Comparison of ENCODE assay signal across 8 cellular contexts in the genomic region with DNA sequence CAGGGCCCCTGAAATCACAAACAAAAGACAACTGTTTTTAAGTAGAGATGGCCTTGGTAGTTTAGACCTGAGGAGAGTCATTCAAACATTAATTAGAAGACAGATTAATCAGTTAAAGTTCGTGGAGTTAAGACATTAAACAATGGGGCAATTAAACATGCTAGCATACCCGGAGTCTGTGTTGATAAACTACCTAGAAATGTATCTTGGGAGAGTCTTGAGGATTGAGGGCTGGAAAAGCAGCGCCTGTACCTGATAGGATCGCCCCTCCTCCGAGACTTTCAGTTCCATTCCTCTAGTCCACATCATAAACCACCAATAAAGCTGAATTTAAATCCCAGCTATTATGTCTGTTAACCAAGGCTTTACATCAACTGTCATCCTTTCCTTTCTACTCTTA. TPM values are rescaled to one million over a fixed set of nuclear protein-coding genes. Genes with fewer than 3 reads are reported as not detected.
A peak's percentile ranks its signal among the peaks of the same experiment; 100 is the strongest.
DNase-seq lines count a peak whose midpoint lies in the region; ATAC-seq, FAIRE-seq and TF ChIP-seq lines count a peak whose summit lies in the region.

No MANE protein-coding gene starts in this region.

- no TSS peak for BruUV-seq in GM12878 (replicated peaks; lab: Mats Ljungman, UMichigan)

- peak overlapping the region; percentile 68 for H3K27ac Mint-ChIP-seq in activated naive CD4-positive, alpha-beta T cell treated with anti-CD3 and anti-CD28 coated beads, Interleukin-2, amount 10 ng/mL, durations not matched to agents 7 days and 5 days

- in situ Hi-C loops in GM12878 (cut with MboI) = no loop called here

- H3K4me1 ChIP-seq in GM12878 (ENCODE audit: control insufficient read depth, insufficient read depth, low read length) (peaks cover 10% of the 10 kb centered on the region), tibial nerve (peaks cover 0 to 27% (median 10%) of the 10 kb centered on the region in 4 donors)

- TF ChIP-seq EP300 in GM12878 (IDR thresholded peaks at IDR 0.05; ENCODE audit: borderline replicate concordance in 1 of 2, control insufficient read depth in 1 of 2, low read depth in 2 of 2, low read length in 2 of 2) = no peak
- TF ChIP-seq EP300 in tibial nerve (IDR thresholded peaks at IDR 0.05) = no peak

- peaks cover 17% of the 10 kb centered on the region for H3K36me3 Mint-ChIP-seq in activated naive CD4-positive, alpha-beta T cell treated with anti-CD3 and anti-CD28 coated beads, Interleukin-2, amount 10 ng/mL, durations not matched to agents 7 days and 5 days

- FAIRE-seq in GM12878 (lab: Jason Lieb, UNC) = no peak

- no peak for TF ChIP-seq RAD21 in GM12878 (IDR thresholded peaks at IDR 0.05; ENCODE audit: insufficient read depth, low read depth, low read length)

- TF ChIP-seq POLR2A in GM12878 (IDR thresholded peaks at IDR 0.05; ENCODE audit: low read depth, low read length) = no peak
- TF ChIP-seq POLR2A in tibial nerve (IDR thresholded peaks at IDR 0.05) = no peak

- H2AFZ ChIP-seq in GM12878 (ENCODE audit: control insufficient read depth, low read depth, low read length) = peak overlapping the region; percentile 83

- intact Hi-C loops in GM12878 (cut with micrococcal nuclease; ENCODE audit: unreplicated experiment) = loop anchor here (2.0 kb wide), 1 partner anchor 69 kb away; no protein-coding TSS in a partner anchor

- no peak overlapping the region; the same call in 1 of the 2 replicates for H3K9ac ChIP-seq in GM12878 (ENCODE audit: control insufficient read depth, insufficient read depth, low read length)

- H3K9me3 ChIP-seq in GM12878 (replicated peaks; ENCODE audit: control insufficient read depth, insufficient read depth, low read length) (no peaks in the 10 kb centered on the region; the same call in 1 of the 3 replicates), tibial nerve (no peaks in the 10 kb centered on the region)

- WGBS in GM12878 (ENCODE audit: insufficient coverage, insufficient replicate concordance, low lambda C conversion rate, missing lambda C conversion rate) = 66% methylated on average over 5 of the region's 5 CpGs
- WGBS in tibial nerve, 2 donors = 58 to 61% methylated on average over 5 of the region's 5 CpGs

- SMC1A ChIA-PET in GM12878 (lab: Charles Lee; ENCODE audit: uncharacterized antibody, unreplicated experiment) = interaction anchor here (1.1 to 2.9 kb wide), 4 partner anchors 10 to 136 kb away, joined by 3 to 12 read pairs (median 4); no protein-coding TSS in a partner anchor

- ATAC-seq in GM12878 (no peak), HG03280 (IDR thresholded peaks at IDR 0.05; ENCODE audit: unreplicated experiment) (no peak)

- peaks cover 29% of the 10 kb centered on the region for H3K79me2 ChIP-seq in GM12878 (ENCODE audit: control insufficient read depth, insufficient read depth, low read length)

- RAD21 ChIA-PET in GM12878 (lab: Charles Lee; ENCODE audit: unreplicated experiment) = interaction anchor here (1.4 to 2.2 kb wide), 4 partner anchors 10 to 133 kb away, joined by 3 to 10 read pairs (median 4); no protein-coding TSS in a partner anchor

- H3K36me3 ChIP-seq in GM12878 (ENCODE audit: control insufficient read depth in 2 of 2, insufficient read depth in 2 of 2, low read length in 1 of 2) = no peaks in the 10 kb centered on the region; a peak in 1 of 4 replicates
- H3K36me3 ChIP-seq in tibial nerve = peaks cover 0 to 1% (median 0%) of the 10 kb centered on the region in 3 donors

- H4K20me1 ChIP-seq in GM12878 (ENCODE audit: control insufficient read depth, insufficient read depth) = no peaks in the 10 kb centered on the region

- H3K27ac ChIP-seq in GM12878 (ENCODE audit: control insufficient read depth, insufficient read depth) (no peak overlapping the region), tibial nerve (peak overlapping the region; percentile 82 to 99 (median 98))

- H3K4me3 Mint-ChIP-seq in activated naive CD4-positive, alpha-beta T cell treated with anti-CD3 and anti-CD28 coated beads, Interleukin-2, amount 10 ng/mL, durations not matched to agents 7 days and 5 days = peak overlapping the region; percentile 89

- H3K4me1 Mint-ChIP-seq in activated naive CD4-positive, alpha-beta T cell treated with anti-CD3 and anti-CD28 coated beads, Interleukin-2, amount 10 ng/mL, durations not matched to agents 7 days and 5 days = peaks cover 47% of the 10 kb centered on the region

- TF ChIP-seq CTCF in GM12878 (IDR thresholded peaks at IDR 0.05 in 2 of 3, conservative IDR thresholded peaks at IDR 0.05 in 1 of 3; ENCODE audit: control insufficient read depth in 2 of 3, extremely low read depth in 1 of 3, insufficient read depth in 1 of 3, low read depth in 3 of 3, low read length in 3 of 3) = no peak
- TF ChIP-seq CTCF in tibial nerve (IDR thresholded peaks at IDR 0.05) = no peak

- POLR2A ChIA-PET in GM12878 (lab: Charles Lee) = interaction anchor here (1.2 kb wide), 1 partner anchor 83 kb away, joined by 3 read pairs; no protein-coding TSS in a partner anchor

- H3K27me3 ChIP-seq in GM12878 (replicated peaks in 1 of 2; ENCODE audit: control insufficient read depth in 2 of 2, insufficient read depth in 2 of 2, low read length in 1 of 2) (no peaks in the 10 kb centered on the region), tibial nerve (no peaks in the 10 kb centered on the region)

- H3K4me2 ChIP-seq in GM12878 (ENCODE audit: control insufficient read depth, insufficient read depth) = peak overlapping the region; percentile 61; the same call in 1 of the 2 replicates

- H3K4me3 ChIP-seq in GM12878 (peak overlapping the region; percentile 98; the same call in 1 of the 2 replicates), tibial nerve (peak overlapping the region; percentile 45 to 98 (median 88))

- no peak for DNase-seq in activated naive CD4-positive, alpha-beta T cell treated with anti-CD3 and anti-CD28 coated beads, Interleukin-2, amount 10 ng/mL, durations not matched to agents 7 days and 5 days
- no peak for DNase-seq in activated naive CD4-positive, alpha-beta T cell (lab: John Stamatoyannopoulos, UW)
- DNase-seq in GM12878 (ENCODE audit: low read depth, low spot score) (no peak), medulla oblongata (ENCODE audit: extremely low spot score) (peak; percentile 9), tibial nerve (ENCODE audit: low spot score in 2 of 2) (no peak), cortex of kidney (lab: John Stamatoyannopoulos, UW) (no peak), amygdala (lab: John Stamatoyannopoulos, UW) (no peak)

- peaks cover 3% of the 10 kb centered on the region for H3K27me3 Mint-ChIP-seq in activated naive CD4-positive, alpha-beta T cell treated with anti-CD3 and anti-CD28 coated beads, Interleukin-2, amount 10 ng/mL, durations not matched to agents 7 days and 5 days

- H3K9me3 Mint-ChIP-seq in activated naive CD4-positive, alpha-beta T cell treated with anti-CD3 and anti-CD28 coated beads, Interleukin-2, amount 10 ng/mL, durations not matched to agents 7 days and 5 days = no peaks in the 10 kb centered on the region

- CTCF ChIA-PET in activated naive CD4-positive, alpha-beta T cell treated with anti-CD3 and anti-CD28 coated beads, Interleukin-2, amount 10 ng/mL, durations not matched to agents 7 days and 5 days (lab: Charles Lee) = no interaction called here
- CTCF ChIA-PET in GM12878 (lab: Yijun Ruan, JAX) = interaction anchor here (2.0 kb wide), 1 partner anchor 113 kb away, joined by 4 read pairs; no protein-coding TSS in a partner anchor

RNA-seq across cellular contexts. Expression of a gene that starts 1.0 kb away (rescaled TPM):
- 8.9 and 9.4 TPM in 2 replicates for total RNA-seq in GM12878 (2013; cell fraction: nucleolus; rRNA removed)
- 4.9 and 5.6 TPM in 2 replicates for total RNA-seq in GM12878 (2014; rRNA removed)
- total RNA-seq in GM12878 (2014; rRNA removed; fragmentation: Illumina TruSeq; extraction: Trizol) = 5.9 and 6.6 TPM in 2 replicates
- total RNA-seq in GM12878 (2021) = 8.3 and 9.4 TPM in 2 replicates
- 3.1 TPM for polyA plus RNA-seq in GM12878 (2011; ENCODE audit: low read depth)
- polyA plus RNA-seq in GM12878 (2011; rRNA removed) = 23.8 and 38.7 TPM in 2 replicates
- 8.5 and 10.5 TPM in 2 replicates for polyA plus RNA-seq in GM12878 (2011; cell fraction: cytosol; rRNA removed)
- 7.4 and 7.8 TPM in 2 replicates for polyA plus RNA-seq in GM12878 (2011; cell fraction: nucleus; rRNA removed)
- polyA plus RNA-seq in GM12878 (2012) = 6.1 and 6.2 TPM in 2 replicates
- polyA plus RNA-seq in GM12878 (2014; fragmentation: Illumina TruSeq; extraction: Trizol) = 9.3 and 12.5 TPM in 2 replicates
- 1 to 10 TPM; 3.1 to 6.1 TPM for polyA plus RNA-seq in GM12878 (2014; fragmentation: Nextera tagmentation; extraction: Ambion mirVana)
- polyA plus RNA-seq in GM12878 (2014; rRNA removed) = 4.8 and 6.1 TPM in 2 replicates
- 10 to 100 TPM; 15.7 to 17.6 TPM for polyA plus RNA-seq in GM12878 (2016; fragmentation: Nextera tagmentation; extraction: Ambion mirVana)
- 12.1 and 15.8 TPM in 2 replicates for polyA minus RNA-seq in GM12878 (2011; rRNA and poly(A)+ RNA removed)
- polyA minus RNA-seq in GM12878 (2011; cell fraction: cytosol; rRNA and poly(A)+ RNA removed) = 8.4 and 10.0 TPM in 2 replicates
- polyA minus RNA-seq in GM12878 (2011; cell fraction: nucleus; rRNA and poly(A)+ RNA removed) = 8.3 and 14.4 TPM in 2 replicates
- 10 to 100 TPM; 19.2 to 36.3 (median 28.0) TPM for total RNA-seq in tibial nerve

RNA-seq across cellular contexts. Expression of a gene that starts 56.7 kb away (rescaled TPM):
- 25.8 and 34.9 TPM in 2 replicates for total RNA-seq in GM12878 (2013; cell fraction: nucleolus; rRNA removed)
- 16.3 and 18.1 TPM in 2 replicates for total RNA-seq in GM12878 (2014; rRNA removed)
- 22.4 and 23.8 TPM in 2 replicates for total RNA-seq in GM12878 (2014; rRNA removed; fragmentation: Illumina TruSeq; extraction: Trizol)
- 11.8 and 12.0 TPM in 2 replicates for total RNA-seq in GM12878 (2021)
- polyA plus RNA-seq in GM12878 (2011; ENCODE audit: low read depth) = 7.1 TPM
- 9.9 and 21.5 TPM in 2 replicates for polyA plus RNA-seq in GM12878 (2011; rRNA removed)
- 3.1 and 3.4 TPM in 2 replicates for polyA plus RNA-seq in GM12878 (2011; cell fraction: cytosol; rRNA removed)
- polyA plus RNA-seq in GM12878 (2011; cell fraction: nucleus; rRNA removed) = 4.5 and 5.2 TPM in 2 replicates
- polyA plus RNA-seq in GM12878 (2012) = 11.0 and 12.1 TPM in 2 replicates
- polyA plus RNA-seq in GM12878 (2014; fragmentation: Illumina TruSeq; extraction: Trizol) = 30.1 and 38.2 TPM in 2 replicates
- polyA plus RNA-seq in GM12878 (2014; fragmentation: Nextera tagmentation; extraction: Ambion mirVana) = 10 to 100 TPM; 48.2 to 59.6 TPM
- polyA plus RNA-seq in GM12878 (2014; rRNA removed) = 11.2 and 16.3 TPM in 2 replicates
- 10 to 100 TPM; 36.9 to 44.5 TPM for polyA plus RNA-seq in GM12878 (2016; fragmentation: Nextera tagmentation; extraction: Ambion mirVana)
- polyA minus RNA-seq in GM12878 (2011; rRNA and poly(A)+ RNA removed) = 4.4 and 5.5 TPM in 2 replicates
- polyA minus RNA-seq in GM12878 (2011; cell fraction: cytosol; rRNA and poly(A)+ RNA removed) = 1.2 and 2.1 TPM in 2 replicates
- 7.1 and 7.7 TPM in 2 replicates for polyA minus RNA-seq in GM12878 (2011; cell fraction: nucleus; rRNA and poly(A)+ RNA removed)
- total RNA-seq in tibial nerve = 10 to 100 TPM; 24.0 to 54.2 (median 50.0) TPM

RNA-seq across cellular contexts. Expression of a gene that starts 56.8 kb away (rescaled TPM):
- total RNA-seq in GM12878 (2013; cell fraction: nucleolus; rRNA removed) = not detected in 2 replicates
- 0.05 TPM in 1 of 2 replicates, not detected in the other for total RNA-seq in GM12878 (2014; rRNA removed)
- total RNA-seq in GM12878 (2014; rRNA removed; fragmentation: Illumina TruSeq; extraction: Trizol) = not detected in 2 replicates
- not detected in 2 replicates for total RNA-seq in GM12878 (2021)
- polyA plus RNA-seq in GM12878 (2011; ENCODE audit: low read depth) = not detected
- polyA plus RNA-seq in GM12878 (2011; rRNA removed) = 0.04 TPM in 1 of 2 replicates, not detected in the other
- not detected in 2 replicates for polyA plus RNA-seq in GM12878 (2011; cell fraction: cytosol; rRNA removed)
- polyA plus RNA-seq in GM12878 (2011; cell fraction: nucleus; rRNA removed) = 0.07 TPM in 1 of 2 replicates, not detected in the other
- 0.11 and 0.15 TPM in 2 replicates for polyA plus RNA-seq in GM12878 (2012)
- polyA plus RNA-seq in GM12878 (2014; fragmentation: Illumina TruSeq; extraction: Trizol) = 0.07 TPM in 1 of 2 replicates, not detected in the other
- polyA plus RNA-seq in GM12878 (2014; fragmentation: Nextera tagmentation; extraction: Ambion mirVana) = under 1 TPM; 0.11 to 0.48 TPM
- polyA plus RNA-seq in GM12878 (2014; rRNA removed) = 0.05 and 0.08 TPM in 2 replicates
- polyA plus RNA-seq in GM12878 (2016; fragmentation: Nextera tagmentation; extraction: Ambion mirVana) = under 1 TPM; 0.15 to 0.29 TPM
- not detected in 2 replicates for polyA minus RNA-seq in GM12878 (2011; rRNA and poly(A)+ RNA removed)
- not detected in 2 replicates for polyA minus RNA-seq in GM12878 (2011; cell fraction: cytosol; rRNA and poly(A)+ RNA removed)
- not detected in 2 replicates for polyA minus RNA-seq in GM12878 (2011; cell fraction: nucleus; rRNA and poly(A)+ RNA removed)
- total RNA-seq in tibial nerve = 1 to 10 TPM in 1 of 4 donors, under 1 TPM in 1, not detected in 2; 0.21 to 2.0 TPM
